In genomic region chr16:592518-593306, GRCh38 we compare ENCODE assay signal across 1 cellular context.
TF ChIP-seq lines count a peak whose summit lies in the region.

No MANE protein-coding gene starts in this region.

TF ChIP-seq in HEK293, 187 proteins besides CTCF, POLR2A, EP300 and RAD21 (continued from another document and continues in another):
- TF ChIP-seq ZIC2 (tag by site-specific recombination; IDR thresholded peaks at IDR 0.05) (no peak), ZNF302 (tag by site-specific recombination; IDR thresholded peaks at IDR 0.05; ENCODE audit: low read depth) (no peak), OVOL3 (tag by site-specific recombination; IDR thresholded peaks at IDR 0.05) (no peak), ZNF10 (tag by site-specific recombination; IDR thresholded peaks at IDR 0.05) (peak; percentile 85), SALL2 (tag by site-specific recombination; IDR thresholded peaks at IDR 0.05; ENCODE audit: borderline replicate concordance) (no peak), ZBTB20 (tag by site-specific recombination; IDR thresholded peaks at IDR 0.05) (peak; percentile 40; the same call in 1 of the 2 replicates), PRDM4 (tag by site-specific recombination; IDR thresholded peaks at IDR 0.05) (no peak), KLF1 (tag by site-specific recombination; IDR thresholded peaks at IDR 0.05) (no peak; the same call in 1 of the 2 replicates), ZNF140 (tag by site-specific recombination; IDR thresholded peaks at IDR 0.05) (no peak), ZNF747 (tag by site-specific recombination; IDR thresholded peaks at IDR 0.05) (no peak), EGR2 (tag by site-specific recombination; IDR thresholded peaks at IDR 0.05; ENCODE audit: low read depth) (peak; percentile 89), KLF16 (tag by site-specific recombination; IDR thresholded peaks at IDR 0.05) (0 out of 2 replicates have a peak, but pooled peaks have one; percentile 29), ZNF518A (tag by site-specific recombination; conservative IDR thresholded peaks at IDR 0.05; ENCODE audit: low read depth) (no peak), ZNF16 (tag by site-specific recombination; IDR thresholded peaks at IDR 0.05; ENCODE audit: low read depth) (no peak), YY2 (tag by site-specific recombination; IDR thresholded peaks at IDR 0.05) (0 out of 2 replicates have a peak, but pooled peaks have one; percentile 24), ZNF2 (tag by site-specific recombination; IDR thresholded peaks at IDR 0.05) (peak; percentile 57; the same call in 1 of the 2 replicates), PRDM10 (tag by site-specific recombination; IDR thresholded peaks at IDR 0.05) (no peak), ZNF473 (tag by site-specific recombination; IDR thresholded peaks at IDR 0.05) (no peak), ZNF76 (tag by site-specific recombination; IDR thresholded peaks at IDR 0.05; ENCODE audit: borderline replicate concordance, low read depth) (peak; percentile 27; the same call in 1 of the 2 replicates), ZSCAN4 (tag by site-specific recombination; IDR thresholded peaks at IDR 0.05) (no peak), ZNF654 (tag by site-specific recombination; IDR thresholded peaks at IDR 0.05; ENCODE audit: low read depth) (no peak), ZNF423 (tag by site-specific recombination; IDR thresholded peaks at IDR 0.05) (no peak), ZNF426 (tag by site-specific recombination; IDR thresholded peaks at IDR 0.05) (no peak), ZNF18 (tag by site-specific recombination; IDR thresholded peaks at IDR 0.05) (no peak), ZNF133 (tag by site-specific recombination; IDR thresholded peaks at IDR 0.05) (no peak), TCF7L2 (IDR thresholded peaks at IDR 0.05; ENCODE audit: borderline replicate concordance, low read depth, low read length) (no peak), TRIM28 (IDR thresholded peaks at IDR 0.05; ENCODE audit: borderline replicate concordance, low read length) (peak; percentile 60; the same call in 1 of the 2 replicates), ELK4 (IDR thresholded peaks at IDR 0.05; ENCODE audit: borderline replicate concordance, low read depth, low read length) (no peak), SP7 (tag by site-specific recombination; IDR thresholded peaks at IDR 0.05) (peak; percentile 66; the same call in 1 of the 2 replicates), ZNF664 (tag by site-specific recombination; IDR thresholded peaks at IDR 0.05) (no peak), GLI2 (tag by site-specific recombination; IDR thresholded peaks at IDR 0.05; ENCODE audit: borderline replicate concordance, low read depth) (no peak), ZNF274 (IDR thresholded peaks at IDR 0.05; ENCODE audit: low read length) (no peak), ZNF274 (tag by site-specific recombination; IDR thresholded peaks at IDR 0.05; ENCODE audit: borderline replicate concordance) (no peak), ZNF214 (tag by site-specific recombination; IDR thresholded peaks at IDR 0.05; ENCODE audit: borderline replicate concordance) (no peak), ZNF280C (tag by site-specific recombination; IDR thresholded peaks at IDR 0.05) (no peak), ZNF791 (tag by site-specific recombination; IDR thresholded peaks at IDR 0.05) (no peak), ZNF175 (tag by site-specific recombination; IDR thresholded peaks at IDR 0.05) (no peak), ZNF48 (tag by site-specific recombination; IDR thresholded peaks at IDR 0.05) (no peak), ZNF670 (tag by site-specific recombination; IDR thresholded peaks at IDR 0.05; ENCODE audit: low read depth) (no peak), ZNF488 (tag by site-specific recombination; IDR thresholded peaks at IDR 0.05) (no peak), GFI1B (tag by site-specific recombination; IDR thresholded peaks at IDR 0.05) (no peak), ZNF501 (tag by site-specific recombination; IDR thresholded peaks at IDR 0.05) (no peak), ZNF626 (tag by site-specific recombination; IDR thresholded peaks at IDR 0.05) (no peak)
